1 cellular context compared by ENCODE assay signal in genomic region chr15:55277116-55277564, GRCh38.
TF ChIP-seq lines count a peak whose summit lies in the region.

No MANE protein-coding gene starts in this region.

TF ChIP-seq in GM23338, 12 proteins besides CTCF, POLR2A, EP300 and RAD21 (continued from another document):
- TF ChIP-seq ZNF462 (CRISPR knock-in tag; IDR thresholded peaks at IDR 0.05): no peak
- TF ChIP-seq POLR2AphosphoS5 (IDR thresholded peaks at IDR 0.05; ENCODE audit: low read depth): no peak
- TF ChIP-seq NANOG (IDR thresholded peaks at IDR 0.05; ENCODE audit: borderline replicate concordance): no peak
- no peak for TF ChIP-seq STAT1 (IDR thresholded peaks at IDR 0.05; ENCODE audit: unreplicated experiment)
- TF ChIP-seq ZNF331 (CRISPR knock-in tag; IDR thresholded peaks at IDR 0.05; ENCODE audit: low read depth): no peak
- no peak for TF ChIP-seq JUNB (IDR thresholded peaks at IDR 0.05; ENCODE audit: unreplicated experiment)
